Comparison of ENCODE assay signal across 22 cellular contexts in genomic region chr1:25622526-25622925, GRCh38. TPM values are rescaled to one million over a fixed set of nuclear protein-coding genes. Genes with fewer than 3 reads are reported as not detected.
A peak's percentile ranks its signal among the peaks of the same experiment; 100 is the strongest.
DNase-seq lines count a peak whose midpoint lies in the region; ATAC-seq and TF ChIP-seq lines count a peak whose summit lies in the region.
"Had no signal": no experiment of that assay in that cellular context is flagged by ENCODE, and none has a peak within 500 bp of the region (broad histone marks: within the 10 kb centered on the region; RNA-seq: fewer than 3 reads in every experiment).

No MANE protein-coding gene starts in this region.

- POLR2A ChIA-PET in CD4-positive, alpha-beta T cell (lab: Charles Lee): interaction anchor here (1.1 to 7.0 kb wide), 8 partner anchors 9 to 153 kb away, joined by 4 to 64 read pairs (median 20); no protein-coding TSS in a partner anchor

- no peaks in the 10 kb centered on the region for H3K27me3 Mint-ChIP-seq in CD4-positive, alpha-beta T cell
- H3K27me3 Mint-ChIP-seq in activated T-cell treated with anti-CD3 and anti-CD28 coated beads, Interleukin-2, amount 50 U/mL, for 4 hours (ENCODE audit: low read depth): peaks cover 5% of the 10 kb centered on the region
- H3K27me3 Mint-ChIP-seq in endodermal cell (ENCODE audit: insufficient read depth): peaks cover 13% of the 10 kb centered on the region

- TF ChIP-seq CTCF in CD4-positive, alpha-beta T cell (IDR thresholded peaks at IDR 0.05): peak; percentile 50
- 0 out of 3 replicates have a peak, but pooled peaks have one; percentile 2 for TF ChIP-seq CTCF in GM12872 (IDR thresholded peaks at IDR 0.05; ENCODE audit: insufficient read depth, low read depth, low read length)
- TF ChIP-seq CTCF in endodermal cell (conservative IDR thresholded peaks at IDR 0.05): no peak

- H3K27ac ChIP-seq in CD4-positive, alpha-beta T cell (ENCODE audit: low read depth, low read length): peak overlapping the region; percentile 37
- H3K27ac ChIP-seq in endodermal cell (ENCODE audit: low read depth, low read length): no peak overlapping the region
- H3K27ac ChIP-seq: lower lobe of right lung had no signal

- no peaks in the 10 kb centered on the region for H3K36me3 ChIP-seq in endodermal cell (ENCODE audit: control insufficient read depth, insufficient read depth, low read length)
- H3K36me3 ChIP-seq: lower lobe of right lung, upper lobe of left lung had no signal

- no peak overlapping the region for H3K9ac ChIP-seq in endodermal cell (ENCODE audit: extremely low read depth, low read length, poor library complexity, severe bottlenecking)

- H3K9me3 ChIP-seq in CD4-positive, alpha-beta T cell (ENCODE audit: control insufficient read depth, low read length): no peaks in the 10 kb centered on the region
- no peaks in the 10 kb centered on the region for H3K9me3 ChIP-seq in endodermal cell (ENCODE audit: control insufficient read depth, low read length)
- H3K9me3 ChIP-seq: Caco-2, lower lobe of right lung, upper lobe of left lung had no signal

- DNase-seq in CD4-positive, alpha-beta T cell: peak in 6 of 10 experiments; percentile 28 to 56 (median 42)
- peak; percentile 26 for DNase-seq in activated T-cell treated with anti-CD3 and anti-CD28 coated beads, Interleukin-2, amount 50 U/mL, for 4 hours
- DNase-seq in endodermal cell (peak; percentile 31), mesenteric fat pad (ENCODE audit: low spot score) (no peak)
- DNase-seq: Caco-2, foreskin fibroblast, hippocampal formation, islet precursor cell, Karpas-422, lower lobe of right lung, NCI-H1092 treated with DMSO at 0.1 percent for 48 hours, NCI-H2107, NCI-H510A treated with DMSO at 0.1 percent for 48 hours, occipital lobe, retina, SW 1271, upper lobe of left lung had no signal

- CTCF ChIA-PET in CD4-positive, alpha-beta T cell (lab: Charles Lee): interaction anchor here (0.7 to 2.6 kb wide), 9 partner anchors 9 to 153 kb away, joined by 3 to 17 read pairs (median 5); no protein-coding TSS in a partner anchor

- H3K27me3 ChIP-seq in CD4-positive, alpha-beta T cell (ENCODE audit: control insufficient read depth, insufficient read depth, low read length): no peaks in the 10 kb centered on the region
- H3K27me3 ChIP-seq in endodermal cell (ENCODE audit: control insufficient read depth, insufficient read depth, low read length, poor library complexity, severe bottlenecking): peaks cover 15% of the 10 kb centered on the region

- H3K4me3 Mint-ChIP-seq in CD4-positive, alpha-beta T cell: peak overlapping the region; percentile 100
- H3K4me3 Mint-ChIP-seq in activated T-cell treated with anti-CD3 and anti-CD28 coated beads, Interleukin-2, amount 50 U/mL, for 4 hours: peak overlapping the region; percentile 40
- H3K4me3 Mint-ChIP-seq in endodermal cell: no peak overlapping the region
- H3K4me3 Mint-ChIP-seq: stimulated activated naive CD8-positive, alpha-beta T cell treated with anti-CD3 and anti-CD28 coated beads, Interleukin-15, Interleukin-2, amounts not matched to agents 100 ng/mL and 50 ng/mL, for 24 hours had no signal

- ATAC-seq in CD4-positive, alpha-beta T cell (ENCODE audit: poor library complexity): peak; percentile 80
- peak; percentile 44 to 59 for ATAC-seq in activated T-cell treated with anti-CD3 and anti-CD28 coated beads, Interleukin-2, amount 50 U/mL, for 4 hours
- no peak for ATAC-seq in HG02588 (IDR thresholded peaks at IDR 0.05; ENCODE audit: unreplicated experiment)
- no peak for ATAC-seq in HG02884 (IDR thresholded peaks at IDR 0.05; ENCODE audit: unreplicated experiment)
- no peak for ATAC-seq in HG03457 (IDR thresholded peaks at IDR 0.05; ENCODE audit: unreplicated experiment)
- ATAC-seq: lower lobe of right lung had no signal

- H3K36me3 Mint-ChIP-seq in CD4-positive, alpha-beta T cell (ENCODE audit: low read depth): peaks cover 53% of the 10 kb centered on the region
- H3K36me3 Mint-ChIP-seq in activated T-cell treated with anti-CD3 and anti-CD28 coated beads, Interleukin-2, amount 50 U/mL, for 4 hours (ENCODE audit: insufficient read depth): peaks cover 3% of the 10 kb centered on the region
- H3K36me3 Mint-ChIP-seq in endodermal cell (ENCODE audit: low read depth): no peaks in the 10 kb centered on the region

- peaks cover 90% of the 10 kb centered on the region for H3K4me1 Mint-ChIP-seq in CD4-positive, alpha-beta T cell (ENCODE audit: low read depth)
- H3K4me1 Mint-ChIP-seq in activated T-cell treated with anti-CD3 and anti-CD28 coated beads, Interleukin-2, amount 50 U/mL, for 4 hours (ENCODE audit: low read depth): peaks cover 86% of the 10 kb centered on the region
- H3K4me1 Mint-ChIP-seq in endodermal cell: peaks cover 9% of the 10 kb centered on the region

- intact Hi-C loops in CD4-positive, alpha-beta T cell (cut with DNase I, micrococcal nuclease): loop anchor here (1.0 to 5.0 kb wide), 6 partner anchors 8 to 152 kb away; no protein-coding TSS in a partner anchor

- peaks cover 2% of the 10 kb centered on the region for H3K9me3 Mint-ChIP-seq in CD4-positive, alpha-beta T cell
- no peaks in the 10 kb centered on the region for H3K9me3 Mint-ChIP-seq in activated T-cell treated with anti-CD3 and anti-CD28 coated beads, Interleukin-2, amount 50 U/mL, for 4 hours
- peaks cover 6% of the 10 kb centered on the region for H3K9me3 Mint-ChIP-seq in endodermal cell
- H3K9me3 Mint-ChIP-seq: stimulated activated naive CD8-positive, alpha-beta T cell treated with anti-CD3 and anti-CD28 coated beads, Interleukin-15, Interleukin-2, amounts not matched to agents 100 ng/mL and 50 ng/mL, for 24 hours had no signal

- peak overlapping the region; percentile 93 for H3K27ac Mint-ChIP-seq in CD4-positive, alpha-beta T cell
- no peak overlapping the region for H3K27ac Mint-ChIP-seq in endodermal cell
- H3K27ac Mint-ChIP-seq: stimulated activated naive CD8-positive, alpha-beta T cell treated with anti-CD3 and anti-CD28 coated beads, Interleukin-15, Interleukin-2, amounts not matched to agents 100 ng/mL and 50 ng/mL, for 24 hours had no signal

- no peaks in the 10 kb centered on the region for H3K4me1 ChIP-seq in endodermal cell (ENCODE audit: control insufficient read depth, insufficient read depth, low read length)

- WGBS in endodermal cell (ENCODE audit: insufficient coverage in 1 of 2, insufficient read length in 1 of 2), 2 experiments: 92 to 94% methylated on average over 5 to 6 of the region's 6 CpGs

- no peak overlapping the region for H3K4me3 ChIP-seq in endodermal cell (ENCODE audit: low read length)
- H3K4me3 ChIP-seq: lower lobe of right lung, upper lobe of left lung had no signal

RNA-seq across cellular contexts. Expression of gene MAN1C1, which starts 5.9 kb away (rescaled TPM):
- total RNA-seq in CD4-positive, alpha-beta T cell: 10 to 100 TPM; 44.4 to 46.9 TPM
- 1 to 10 TPM; 2.7 to 5.7 (median 3.1) TPM for total RNA-seq in activated T-cell treated with anti-CD3 and anti-CD28 coated beads, Interleukin-2, amount 50 U/mL, for 4 hours
- total RNA-seq in endodermal cell (1 to 10 TPM; 2.2 to 4.3 TPM), mesenteric fat pad (21.9 TPM)
- 8.0 TPM for polyA plus RNA-seq in endodermal cell (2013, experiment 1 of 2)
- 6.9 TPM for polyA plus RNA-seq in endodermal cell (2013, experiment 2 of 2)

Comparison
In these comparisons a context has a peak if more than half of its experiments do, and no peak if none do; other contexts are left out.
1. ATAC-seq: peak in CD4-positive, alpha-beta T cell (single experiment) and activated T-cell treated with anti-CD3 and anti-CD28 coated beads, Interleukin-2, amount 50 U/mL, for 4 hours (2 of 2); none in HG02588 (single experiment), HG02884 (single experiment) and HG03457 (single experiment).